Comparison of ENCODE assay signal across 10 cellular contexts in genomic region chr1:114508386-114508898, GRCh38. TPM values are rescaled to one million over a fixed set of nuclear protein-coding genes. Genes with fewer than 3 reads are reported as not detected.
DNase-seq lines count a peak whose midpoint lies in the region; ATAC-seq and TF ChIP-seq lines count a peak whose summit lies in the region.
"Had no signal": no experiment of that assay in that cellular context is flagged by ENCODE, and none has a peak within 500 bp of the region (broad histone marks: within the 10 kb centered on the region; RNA-seq: fewer than 3 reads in every experiment).

No MANE protein-coding gene starts in this region.

- peaks cover 12% of the 10 kb centered on the region for H3K36me3 Mint-ChIP-seq in endothelial cell (ENCODE audit: low read depth, unreplicated experiment)
- peaks cover 5% of the 10 kb centered on the region for H3K36me3 Mint-ChIP-seq in osteocyte (ENCODE audit: unreplicated experiment)

- no peaks in the 10 kb centered on the region for H3K9me2 ChIP-seq in SK-N-SH
- H3K9me2 ChIP-seq in PC-3 (replicated peaks; ENCODE audit: low read length): no peaks in the 10 kb centered on the region

- H3K4me3 Mint-ChIP-seq in endothelial cell (ENCODE audit: unreplicated experiment): peak overlapping the region; percentile 21
- peak overlapping the region; percentile 85 for H3K4me3 Mint-ChIP-seq in osteocyte (ENCODE audit: unreplicated experiment)

- H2AFZ ChIP-seq in SK-N-SH (ENCODE audit: low read depth) (no peak overlapping the region), PC-3 (ENCODE audit: low read length) (no peak overlapping the region)

- WGBS in SK-N-SH (ENCODE audit: low lambda C conversion rate): 93% methylated on average over 2 of the region's 2 CpGs
- WGBS in upper lobe of left lung, 2 donors: 63 to 76% methylated on average over 2 of the region's 2 CpGs

- H3K27me3 ChIP-seq in SK-N-SH (ENCODE audit: insufficient read depth) (no peaks in the 10 kb centered on the region), PC-3 (ENCODE audit: low read length) (no peaks in the 10 kb centered on the region), upper lobe of left lung (no peaks in the 10 kb centered on the region)

- DNase-seq in SK-N-SH (no peak), PC-3 (no peak), endothelial cell (ENCODE audit: low spot score) (no peak), osteocyte (ENCODE audit: extremely low spot score, unreplicated experiment) (no peak), upper lobe of left lung (no peak)
- DNase-seq: kidney glomerular epithelial cell had no signal

- H3K4me1 ChIP-seq in SK-N-SH (ENCODE audit: control insufficient read depth in 1 of 2, insufficient read depth in 2 of 2, low read depth in 1 of 2, low read length in 1 of 2) (peaks cover 12% of the 10 kb centered on the region in 2 experiments; a peak in 3 of 4 replicates), PC-3 (ENCODE audit: insufficient read depth, low read length) (peaks cover 21% of the 10 kb centered on the region), upper lobe of left lung (peaks cover 52 to 69% (median 58%) of the 10 kb centered on the region in 4 donors)

- TF ChIP-seq RAD21 in SK-N-SH (IDR thresholded peaks at IDR 0.05; ENCODE audit: low read length): no peak

- CTCF ChIA-PET in SK-N-SH (lab: Yijun Ruan, JAX) (interaction anchor here (1.5 kb wide), 1 partner anchor 80 kb away, joined by 4 read pairs; no protein-coding TSS in a partner anchor), PC-3 (lab: Charles Lee) (no interaction called here)

- peaks cover 8% of the 10 kb centered on the region for H3K27me3 Mint-ChIP-seq in endothelial cell (ENCODE audit: unreplicated experiment)
- peaks cover 4% of the 10 kb centered on the region for H3K27me3 Mint-ChIP-seq in osteocyte (ENCODE audit: unreplicated experiment)

- intact Hi-C loops in PC-3 (cut with micrococcal nuclease): loop anchor here (5.0 to 10.0 kb wide), 2 partner anchors 41 to 94 kb away; no protein-coding TSS in a partner anchor

- H3K9ac ChIP-seq in SK-N-SH (no peak overlapping the region), PC-3 (ENCODE audit: low read length) (no peak overlapping the region)

- TF ChIP-seq POLR2A in upper lobe of left lung (IDR thresholded peaks at IDR 0.05): no peak

- H3K36me3 ChIP-seq in SK-N-SH (replicated peaks in 1 of 2; ENCODE audit: control insufficient read depth in 1 of 2, insufficient read depth in 2 of 2, low read length in 1 of 2): peaks cover 3 to 10% of the 10 kb centered on the region in 2 experiments
- peaks cover 8% of the 10 kb centered on the region; the same call in 1 of the 2 replicates for H3K36me3 ChIP-seq in PC-3 (ENCODE audit: low read depth, low read length)
- peaks cover 0 to 3% (median 0%) of the 10 kb centered on the region in 4 donors for H3K36me3 ChIP-seq in upper lobe of left lung

- H3K4me1 Mint-ChIP-seq in endothelial cell (ENCODE audit: unreplicated experiment) (peaks cover 37% of the 10 kb centered on the region), osteocyte (ENCODE audit: unreplicated experiment) (peaks cover 56% of the 10 kb centered on the region)

- ATAC-seq in SK-N-SH treated with all-trans-retinoic acid at 6 μM for 48 hours (no peak), PC-3 (no peak), HG03025 (IDR thresholded peaks at IDR 0.05; ENCODE audit: low FRiP score, unreplicated experiment) (no peak), GM21390 (IDR thresholded peaks at IDR 0.05; ENCODE audit: unreplicated experiment) (no peak), upper lobe of left lung (ENCODE audit: low FRiP score in 2 of 2) (no peak)

- BruUV-seq in PC-3 (replicated peaks; lab: Mats Ljungman, UMichigan): no TSS peak

- H3F3A ChIP-seq in SK-N-SH (replicated peaks; ENCODE audit: insufficient read depth): peaks cover 8% of the 10 kb centered on the region
- no peaks in the 10 kb centered on the region for H3F3A ChIP-seq in PC-3 (ENCODE audit: low read length, unreplicated experiment)

- no peak for TF ChIP-seq EP300 in SK-N-SH (IDR thresholded peaks at IDR 0.05; ENCODE audit: borderline replicate concordance in 1 of 2, low read depth in 1 of 2, low read length in 1 of 2)
- no peak for TF ChIP-seq EP300 in upper lobe of left lung (IDR thresholded peaks at IDR 0.05)

- H3K4me2 ChIP-seq in SK-N-SH (peak overlapping the region; percentile 94; the same call in 1 of the 2 replicates), PC-3 (ENCODE audit: low read length) (peak overlapping the region; percentile 88)

- H4K20me1 ChIP-seq in SK-N-SH (ENCODE audit: insufficient read depth) (peaks cover 62% of the 10 kb centered on the region), PC-3 (ENCODE audit: low read length) (peaks cover 26% of the 10 kb centered on the region)

- H3K9me3 Mint-ChIP-seq in endothelial cell (ENCODE audit: unreplicated experiment) (no peaks in the 10 kb centered on the region), osteocyte (ENCODE audit: unreplicated experiment) (no peaks in the 10 kb centered on the region)

- POLR2A ChIA-PET in SK-N-SH (lab: Yijun Ruan, JAX): no interaction called here
- POLR2A ChIA-PET in PC-3 (lab: Charles Lee; ENCODE audit: unreplicated experiment): no interaction called here

- no peaks in the 10 kb centered on the region for H3K9me3 ChIP-seq in SK-N-SH
- H3K9me3 ChIP-seq in PC-3 (ENCODE audit: low read length): no peaks in the 10 kb centered on the region
- H3K9me3 ChIP-seq in upper lobe of left lung: no peaks in the 10 kb centered on the region

- TF ChIP-seq CTCF in SK-N-SH (IDR thresholded peaks at IDR 0.05) (no peak), PC-3 (conservative IDR thresholded peaks at IDR 0.05; ENCODE audit: low read depth, low read length) (no peak), endothelial cell (IDR thresholded peaks at IDR 0.05; ENCODE audit: unreplicated experiment) (no peak), osteocyte (IDR thresholded peaks at IDR 0.05) (no peak), upper lobe of left lung (IDR thresholded peaks at IDR 0.05) (no peak)

- H3K27ac Mint-ChIP-seq in endothelial cell (ENCODE audit: unreplicated experiment): no peak overlapping the region
- no peak overlapping the region for H3K27ac Mint-ChIP-seq in osteocyte (ENCODE audit: unreplicated experiment)

- 0 out of 4 replicates have a peak overlapping the region, but pooled peaks of 1 of the 2 experiments have one; percentile 0 for H3K4me3 ChIP-seq in SK-N-SH (ENCODE audit: low read depth in 2 of 2, low read length in 1 of 2)
- H3K4me3 ChIP-seq in PC-3 (ENCODE audit: low read length): peak overlapping the region; percentile 90
- H3K4me3 ChIP-seq in upper lobe of left lung: no peak overlapping the region

- H3K27ac ChIP-seq in SK-N-SH (ENCODE audit: low read depth in 2 of 2, low read length in 1 of 2) (no peak overlapping the region), PC-3 (ENCODE audit: low read length) (no peak overlapping the region), upper lobe of left lung (peak overlapping the region in 1 of 4 donors; percentile 40)
- H3K27ac ChIP-seq: 22Rv1 had no signal

- peaks cover 73% of the 10 kb centered on the region for H3K79me2 ChIP-seq in SK-N-SH (ENCODE audit: insufficient read depth)
- H3K79me2 ChIP-seq in PC-3 (ENCODE audit: low read length): peaks cover 81% of the 10 kb centered on the region

TF ChIP-seq in SK-N-SH, 30 proteins besides CTCF, POLR2A, EP300 and RAD21 (continues in another document):
- no peak for TF ChIP-seq USF1 (IDR thresholded peaks at IDR 0.05; ENCODE audit: borderline replicate concordance, low read depth)
- no peak for TF ChIP-seq GATA2 (CRISPR knock-in tag; IDR thresholded peaks at IDR 0.05)
- TF ChIP-seq GABPA (IDR thresholded peaks at IDR 0.05; ENCODE audit: low read depth): no peak

TF ChIP-seq in SK-N-SH treated with all-trans-retinoic acid at 6 μM for 48 hours, 23 proteins besides CTCF, POLR2A, EP300 and RAD21 (continues in another document):
- TF ChIP-seq RARB (CRISPR knock-in tag; IDR thresholded peaks at IDR 0.05) (no peak), CSDC2 (CRISPR knock-in tag; IDR thresholded peaks at IDR 0.05) (no peak), ZNF8 (CRISPR knock-in tag; IDR thresholded peaks at IDR 0.05) (no peak), ZNF70 (CRISPR knock-in tag; IDR thresholded peaks at IDR 0.05) (no peak), ESRRG (CRISPR knock-in tag; IDR thresholded peaks at IDR 0.05) (no peak), ARNTL (CRISPR knock-in tag; IDR thresholded peaks at IDR 0.05; ENCODE audit: borderline replicate concordance, low read depth) (no peak), GLIS3 (CRISPR knock-in tag; IDR thresholded peaks at IDR 0.05) (no peak), CSRNP3 (CRISPR knock-in tag; IDR thresholded peaks at IDR 0.05) (no peak), PATZ1 (CRISPR knock-in tag; IDR thresholded peaks at IDR 0.05; ENCODE audit: borderline replicate concordance) (no peak)

RNA-seq across cellular contexts. Expression of gene TRIM33, which starts 2.6 kb away (rescaled TPM):
- polyA plus RNA-seq in SK-N-SH (2012; rRNA removed): 6.3 and 9.1 TPM in 2 replicates
- polyA plus RNA-seq in SK-N-SH (2012; cell fraction: cytosol; rRNA removed): 6.5 and 6.9 TPM in 2 replicates
- 13.8 and 24.4 TPM in 2 replicates for polyA plus RNA-seq in SK-N-SH (2012; cell fraction: nucleus; rRNA removed)
- 28.8 and 36.7 TPM in 2 replicates for total RNA-seq in PC-3 (2014; rRNA removed)
- 36.2 TPM for total RNA-seq in endothelial cell (ENCODE audit: unreplicated experiment)
- total RNA-seq in osteocyte: 32.2 and 33.3 TPM in 2 replicates
- total RNA-seq in upper lobe of left lung: 10 to 100 TPM; 27.9 to 92.2 (median 40.6) TPM
